21 cellular contexts compared by ENCODE assay signal in genomic region chr6:41159415-41160082, GRCh38. TPM values are rescaled to one million over a fixed set of nuclear protein-coding genes. Genes with fewer than 3 reads are reported as not detected.
DNase-seq lines count a peak whose midpoint lies in the region; ATAC-seq, FAIRE-seq and TF ChIP-seq lines count a peak whose summit lies in the region.
"Had no signal": no experiment of that assay in that cellular context is flagged by ENCODE, and none has a peak within 500 bp of the region (broad histone marks: within the 10 kb centered on the region; RNA-seq: fewer than 3 reads in every experiment).

No MANE protein-coding gene starts in this region.

- WGBS in esophagus squamous epithelium, 2 donors = 46 to 63% methylated on average over 6 to 10 of the region's 12 CpGs
- WGBS in small intestine, 3 donors = 61 to 68% (median 67%) methylated on average over 12 of the region's 12 CpGs

- ATAC-seq in naive thymus-derived CD4-positive, alpha-beta T cell = no peak
- ATAC-seq: esophagus mucosa, heart left ventricle, lower lobe of right lung had no signal

- H3K9me3 Mint-ChIP-seq in endothelial cell (ENCODE audit: unreplicated experiment) = no peaks in the 10 kb centered on the region
- no peaks in the 10 kb centered on the region for H3K9me3 Mint-ChIP-seq in naive thymus-derived CD4-positive, alpha-beta T cell
- H3K9me3 Mint-ChIP-seq: activated B cell treated with CpG ODN at 0.5 μM for 24 hours; naive B cell; T-helper 1 cell treated with Interleukin-12 subunit alpha and Interleukin-12 subunit beta and Interleukin-4 antibody, amounts not matched to agents 30 μg/mL and 1 μg/mL, for 36 hours had no signal

- H3K36me3 ChIP-seq in esophagus squamous epithelium (no peaks in the 10 kb centered on the region), small intestine (ENCODE audit: control insufficient read depth in 2 of 2, insufficient read depth in 2 of 2, low read length in 2 of 2) (no peaks in the 10 kb centered on the region)
- H3K36me3 ChIP-seq in naive thymus-derived CD4-positive, alpha-beta T cell (ENCODE audit: control insufficient read depth in 2 of 3, insufficient read depth in 3 of 3, low read length in 3 of 3) = no peaks in the 10 kb centered on the region
- H3K36me3 ChIP-seq: heart left ventricle, lower lobe of right lung had no signal

- TF ChIP-seq CTCF in fibroblast of the aortic adventitia (IDR thresholded peaks at IDR 0.05; ENCODE audit: insufficient read depth, low read length) (no peak), endothelial cell (IDR thresholded peaks at IDR 0.05; ENCODE audit: unreplicated experiment) (no peak), esophagus squamous epithelium (IDR thresholded peaks at IDR 0.05) (no peak)

- DNase-seq in DMS53 treated with DMSO at 0.1 percent for 48 hours (lab: John Stamatoyannopoulos, UW; ENCODE audit: unreplicated experiment) = peak; percentile 38
- DNase-seq in NCI-H1417 treated with DMSO at 0.1 percent for 48 hours (lab: John Stamatoyannopoulos, UW) = peak; percentile 4
- DNase-seq in NCI-H524 treated with DMSO at 0.1 percent for 48 hours (lab: John Stamatoyannopoulos, UW) = peak; percentile 12
- peak; percentile 47 for DNase-seq in fibroblast of the aortic adventitia (ENCODE audit: low read depth)
- no peak for DNase-seq in endothelial cell (ENCODE audit: low spot score)
- DNase-seq in esophagus squamous epithelium (lab: John Stamatoyannopoulos, UW) = no peak
- no peak for DNase-seq in naive thymus-derived CD4-positive, alpha-beta T cell
- DNase-seq in small intestine = no peak
- DNase-seq: activated B cell treated with CpG ODN at 0.5 μM for 24 hours, COR-L47, dermis blood vessel endothelial cell, GF-D8, heart left ventricle, lower lobe of right lung, MV-4-11, naive B cell, Right ventricle myocardium superior had no signal

- CTCF ChIA-PET in naive thymus-derived CD4-positive, alpha-beta T cell (lab: Charles Lee) = no interaction called here

- no peak overlapping the region for H3K4me3 ChIP-seq in fibroblast of the aortic adventitia (ENCODE audit: low read depth, low read length)
- no peak overlapping the region for H3K4me3 ChIP-seq in esophagus squamous epithelium
- no peak overlapping the region for H3K4me3 ChIP-seq in naive thymus-derived CD4-positive, alpha-beta T cell (ENCODE audit: low read length)
- no peak overlapping the region for H3K4me3 ChIP-seq in small intestine (ENCODE audit: low read depth in 1 of 2, low read length in 2 of 2)
- H3K4me3 ChIP-seq: heart left ventricle, lower lobe of right lung had no signal

- H3K27ac ChIP-seq in esophagus squamous epithelium = no peak overlapping the region
- H3K27ac ChIP-seq in naive thymus-derived CD4-positive, alpha-beta T cell (ENCODE audit: low read depth, low read length) = no peak overlapping the region
- H3K27ac ChIP-seq in small intestine (ENCODE audit: low read depth in 1 of 2, low read length in 1 of 2) = no peak overlapping the region
- H3K27ac ChIP-seq: heart left ventricle, lower lobe of right lung had no signal

- no peak overlapping the region for H3K4me3 Mint-ChIP-seq in endothelial cell (ENCODE audit: unreplicated experiment)
- no peak overlapping the region for H3K4me3 Mint-ChIP-seq in naive thymus-derived CD4-positive, alpha-beta T cell
- H3K4me3 Mint-ChIP-seq: activated B cell treated with CpG ODN at 0.5 μM for 24 hours; naive B cell; T-helper 1 cell treated with Interleukin-12 subunit alpha and Interleukin-12 subunit beta and Interleukin-4 antibody, amounts not matched to agents 30 μg/mL and 1 μg/mL, for 36 hours had no signal

- H3K4me1 ChIP-seq in esophagus squamous epithelium (peaks cover 0 to 7% (median 0%) of the 10 kb centered on the region in 3 donors), small intestine (ENCODE audit: control insufficient read depth in 2 of 2, insufficient read depth in 1 of 2, low read depth in 1 of 2, low read length in 1 of 2) (no peaks in the 10 kb centered on the region)
- no peaks in the 10 kb centered on the region for H3K4me1 ChIP-seq in naive thymus-derived CD4-positive, alpha-beta T cell (ENCODE audit: control insufficient read depth in 2 of 2, insufficient read depth in 2 of 2, low read length in 2 of 2)

- H3K4me1 Mint-ChIP-seq in endothelial cell (ENCODE audit: unreplicated experiment) = peaks cover 3% of the 10 kb centered on the region
- H3K4me1 Mint-ChIP-seq in naive thymus-derived CD4-positive, alpha-beta T cell = peaks cover 0 to 10% (median 5%) of the 10 kb centered on the region in 7 donors

- peaks cover 0 to 38% (median 0%) of the 10 kb centered on the region in 4 donors for H3K27me3 ChIP-seq in esophagus squamous epithelium
- H3K27me3 ChIP-seq in naive thymus-derived CD4-positive, alpha-beta T cell (ENCODE audit: control insufficient read depth in 2 of 2, insufficient read depth in 2 of 2, low read length in 2 of 2) = no peaks in the 10 kb centered on the region
- H3K27me3 ChIP-seq in small intestine (ENCODE audit: control insufficient read depth in 2 of 2, insufficient read depth in 2 of 2, low read length in 2 of 2) = no peaks in the 10 kb centered on the region

- TF ChIP-seq POLR2A in esophagus squamous epithelium (IDR thresholded peaks at IDR 0.05) = no peak

- POLR2A ChIA-PET in naive thymus-derived CD4-positive, alpha-beta T cell (lab: Charles Lee) = no interaction called here

- H3K9me3 ChIP-seq in esophagus squamous epithelium = no peaks in the 10 kb centered on the region
- no peaks in the 10 kb centered on the region for H3K9me3 ChIP-seq in naive thymus-derived CD4-positive, alpha-beta T cell (ENCODE audit: control insufficient read depth in 2 of 3, low read length in 3 of 3)
- no peaks in the 10 kb centered on the region for H3K9me3 ChIP-seq in small intestine (ENCODE audit: control insufficient read depth, low read depth)
- H3K9me3 ChIP-seq: heart left ventricle, lower lobe of right lung had no signal

- peaks cover 11% of the 10 kb centered on the region for H3K27me3 Mint-ChIP-seq in endothelial cell (ENCODE audit: unreplicated experiment)
- H3K27me3 Mint-ChIP-seq in naive thymus-derived CD4-positive, alpha-beta T cell = peaks cover 0 to 15% (median 3%) of the 10 kb centered on the region in 5 donors

- intact Hi-C loops in esophagus squamous epithelium (cut with DNase I) = loop anchor here (10.0 kb wide), 1 partner anchor 55 kb away; no protein-coding TSS in a partner anchor
- intact Hi-C loops in naive thymus-derived CD4-positive, alpha-beta T cell (cut with micrococcal nuclease) = no loop called here

- peaks cover 2% of the 10 kb centered on the region for H3K36me3 Mint-ChIP-seq in endothelial cell (ENCODE audit: low read depth, unreplicated experiment)
- peaks cover 0 to 10% (median 0%) of the 10 kb centered on the region in 5 donors for H3K36me3 Mint-ChIP-seq in naive thymus-derived CD4-positive, alpha-beta T cell

- FAIRE-seq in small intestine (lab: Jason Lieb, UNC) = no peak
- FAIRE-seq: GM12892 had no signal

- no peak overlapping the region for H3K27ac Mint-ChIP-seq in endothelial cell (ENCODE audit: unreplicated experiment)
- no peak overlapping the region for H3K27ac Mint-ChIP-seq in naive thymus-derived CD4-positive, alpha-beta T cell
- H3K27ac Mint-ChIP-seq: activated B cell treated with CpG ODN at 0.5 μM for 24 hours; T-helper 1 cell treated with Interleukin-12 subunit alpha and Interleukin-12 subunit beta and Interleukin-4 antibody, amounts not matched to agents 30 μg/mL and 1 μg/mL, for 36 hours had no signal

RNA-seq across cellular contexts. Expression of gene TREM2, which starts 3.4 kb away (rescaled TPM):
- not detected in 2 replicates for total RNA-seq in fibroblast of the aortic adventitia (ENCODE audit: low replicate concordance)
- total RNA-seq in endothelial cell (ENCODE audit: unreplicated experiment) = not detected
- 1 to 10 TPM in 1 of 4 donors, under 1 TPM in 2, not detected in 1; 0.70 to 7.3 (median 0.95) TPM for total RNA-seq in esophagus squamous epithelium
- total RNA-seq in naive thymus-derived CD4-positive, alpha-beta T cell = 1 to 10 TPM in 2 of 5 experiments, not detected in 3; 3.1 to 3.2 TPM
- polyA plus RNA-seq in naive thymus-derived CD4-positive, alpha-beta T cell = not detected
- polyA plus RNA-seq in small intestine = under 1 TPM in 2 of 3 donors, not detected in 1; 0.21 to 0.81 TPM
- total RNA-seq: activated B cell treated with CpG ODN at 0.5 μM for 24 hours, dermis blood vessel endothelial cell had no signal

RNA-seq across cellular contexts. Expression of gene TREML1, which starts 5.4 kb away (rescaled TPM):
- total RNA-seq in fibroblast of the aortic adventitia (ENCODE audit: low replicate concordance) (not detected in 2 replicates), endothelial cell (ENCODE audit: unreplicated experiment) (2.3 TPM), esophagus squamous epithelium (not detected)
- 1 to 10 TPM in 1 of 5 experiments, not detected in 4; 3.2 TPM for total RNA-seq in naive thymus-derived CD4-positive, alpha-beta T cell
- not detected for polyA plus RNA-seq in naive thymus-derived CD4-positive, alpha-beta T cell
- under 1 TPM in 1 of 3 donors, not detected in 2; 0.07 TPM for polyA plus RNA-seq in small intestine
- total RNA-seq: activated B cell treated with CpG ODN at 0.5 μM for 24 hours, dermis blood vessel endothelial cell, Right ventricle myocardium superior, temporal lobe had no signal

RNA-seq across cellular contexts. Expression of gene TREML2, which starts 41.4 kb away (rescaled TPM):
- not detected in 2 replicates for total RNA-seq in fibroblast of the aortic adventitia (ENCODE audit: low replicate concordance)
- total RNA-seq in endothelial cell (ENCODE audit: unreplicated experiment) = 0.10 TPM
- under 1 TPM in 1 of 4 donors, not detected in 3; 0.26 TPM for total RNA-seq in esophagus squamous epithelium
- total RNA-seq in naive thymus-derived CD4-positive, alpha-beta T cell = 10 to 100 TPM in 1 of 5 experiments, 1 to 10 TPM in 2, under 1 TPM in 2; 0.54 to 19.8 (median 3.7) TPM
- 1 to 10 TPM; 1.8 to 5.4 TPM for polyA plus RNA-seq in naive thymus-derived CD4-positive, alpha-beta T cell
- polyA plus RNA-seq in small intestine = under 1 TPM in 2 of 3 donors, not detected in 1; 0.10 to 0.27 TPM
- total RNA-seq: dermis blood vessel endothelial cell, Right ventricle myocardium superior had no signal

Comparison
In these comparisons a context has a peak if more than half of its experiments do, and no peak if none do; other contexts are left out.
1. DNase-seq: peak in DMS53 treated with DMSO at 0.1 percent for 48 hours (single experiment), NCI-H1417 treated with DMSO at 0.1 percent for 48 hours (single experiment), NCI-H524 treated with DMSO at 0.1 percent for 48 hours (single experiment) and fibroblast of the aortic adventitia (single experiment); none in endothelial cell (single experiment), esophagus squamous epithelium (single experiment), naive thymus-derived CD4-positive, alpha-beta T cell (0 of 9) and small intestine (single experiment).